1 cellular context compared by ENCODE assay signal in the genomic region with DNA sequence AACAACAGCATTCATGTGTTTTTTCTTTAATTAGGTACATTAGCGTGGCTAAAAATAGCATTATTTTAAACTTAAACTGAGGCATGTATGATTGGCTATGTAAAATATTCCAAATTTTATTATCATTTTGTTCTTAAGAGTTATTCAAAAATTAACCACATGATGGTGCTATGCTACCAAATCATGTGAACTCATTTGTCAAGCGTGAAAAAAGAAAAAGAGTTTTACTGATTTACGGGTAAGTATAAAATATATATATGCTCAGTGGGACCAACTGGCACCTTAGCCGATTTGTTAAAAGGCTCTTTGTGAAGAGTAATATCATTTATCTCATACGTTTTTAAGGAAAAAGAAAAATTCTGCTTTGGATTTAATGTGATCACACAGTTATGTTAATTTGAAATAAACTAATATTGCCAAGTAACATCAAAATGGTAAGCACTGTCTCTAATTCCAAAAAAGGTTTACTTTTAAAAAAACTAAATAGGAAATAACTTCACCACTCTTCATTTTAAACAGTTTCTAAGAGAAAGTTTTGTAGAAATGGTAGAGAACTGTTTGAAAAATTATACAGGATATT.
TF ChIP-seq lines count a peak whose summit lies in the region.

No MANE protein-coding gene starts in this region.

TF ChIP-seq in H1, 55 proteins besides CTCF, POLR2A, EP300 and RAD21 (continued from another document):
- TF ChIP-seq POLR2AphosphoS5 (IDR thresholded peaks at IDR 0.05; ENCODE audit: low read depth, low read length), result no peak
